In genomic region chr12:13362260-13362841, GRCh38 we compare ENCODE assay signal across 1 cellular context.
TF ChIP-seq lines count a peak whose summit lies in the region.

No MANE protein-coding gene starts in this region.

TF ChIP-seq in HCT116, 20 proteins besides CTCF, POLR2A, EP300 and RAD21 (continued from another document):
- TF ChIP-seq ZBTB33 (IDR thresholded peaks at IDR 0.05; ENCODE audit: extremely low read depth, insufficient replicate concordance, low read length) (no peak), SIN3A (IDR thresholded peaks at IDR 0.05; ENCODE audit: low read depth) (no peak), YY1 (IDR thresholded peaks at IDR 0.05; ENCODE audit: extremely low read depth, insufficient replicate concordance, low read depth, low read length) (peak; percentile 82), MAX (IDR thresholded peaks at IDR 0.05) (peak; percentile 51; the same call in 1 of the 2 replicates), SP1 (IDR thresholded peaks at IDR 0.05; ENCODE audit: low read depth) (0 out of 2 replicates have a peak, but pooled peaks have one; percentile 19), EZH2phosphoT487 (IDR thresholded peaks at IDR 0.05; ENCODE audit: borderline replicate concordance) (no peak), EZH2 (IDR thresholded peaks at IDR 0.05) (no peak), ATF3 (IDR thresholded peaks at IDR 0.05) (no peak), REST (IDR thresholded peaks at IDR 0.05; ENCODE audit: low read depth) (no peak), FOSL1 (IDR thresholded peaks at IDR 0.05; ENCODE audit: low read depth) (peak; percentile 16; the same call in 1 of the 2 replicates), EGR1 (IDR thresholded peaks at IDR 0.05; ENCODE audit: low read depth) (no peak), ZNF274 (IDR thresholded peaks at IDR 0.05; ENCODE audit: low read depth, low read length) (no peak), POLR2AphosphoS5 (IDR thresholded peaks at IDR 0.05; ENCODE audit: low read depth, low read length) (no peak)
